In genomic region chr13:109981000-109981399, GRCh38 we compare ENCODE assay signal across 5 cellular contexts.
"Had no signal": no experiment of that assay in that cellular context is flagged by ENCODE, and none has a peak within 500 bp of the region (broad histone marks: within the 10 kb centered on the region; RNA-seq: fewer than 3 reads in every experiment).

No MANE protein-coding gene starts in this region.

- H3K9ac ChIP-seq: KMS-11 had no signal

- H3K4me2 ChIP-seq: KMS-11 had no signal

- DNase-seq: KBM-7, KG1 had no signal

- H3K27ac ChIP-seq: HL-60, KMS-11 had no signal

- FAIRE-seq: HTR-8/SVneo had no signal
